ENCODE assay signal across 1 cellular context in genomic region chr15:78003539-78004008, GRCh38.
TF ChIP-seq lines count a peak whose summit lies in the region.

No MANE protein-coding gene starts in this region.

TF ChIP-seq in GM12878, 131 proteins besides CTCF, POLR2A, EP300 and RAD21 (continued from another document):
- TF ChIP-seq ZNF592 (IDR thresholded peaks at IDR 0.05) (no peak), CREB1 (IDR thresholded peaks at IDR 0.05; ENCODE audit: low read depth) (no peak)
